1 cellular context compared by ENCODE assay signal in the genomic region with DNA sequence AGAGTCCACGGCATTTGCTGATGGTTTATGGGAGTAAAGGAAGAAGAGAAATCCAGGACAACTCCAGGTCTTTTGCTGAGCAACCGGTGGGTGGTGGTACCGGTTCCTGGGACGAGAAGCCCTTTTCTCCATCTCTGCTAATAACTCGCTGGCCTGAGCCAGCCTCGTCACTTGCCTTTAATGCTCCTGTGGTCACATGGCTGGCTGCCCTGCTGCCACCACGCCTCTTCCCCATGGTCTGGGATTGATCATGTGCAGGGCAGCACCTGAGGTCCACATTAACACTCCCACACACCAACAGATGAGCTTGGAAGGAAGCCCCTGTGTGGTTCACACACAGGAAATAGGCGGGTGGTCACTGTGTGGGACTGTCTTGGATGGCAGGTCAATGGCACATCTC.
A peak's percentile ranks its signal among the peaks of the same experiment; 100 is the strongest.
TF ChIP-seq lines count a peak whose summit lies in the region.

No MANE protein-coding gene starts in this region.

TF ChIP-seq in HepG2, 621 proteins besides CTCF, POLR2A, EP300 and RAD21:
- TF ChIP-seq NFKB2 (CRISPR knock-in tag; IDR thresholded peaks at IDR 0.05; ENCODE audit: borderline replicate concordance) (0 out of 2 replicates have a peak, but pooled peaks have one; percentile 38), MEIS2 (CRISPR knock-in tag; IDR thresholded peaks at IDR 0.05) (no peak)
TF ChIP-seq in HepG2: peak in this region for 1.
